In genomic region chr7:52107355-52107754, GRCh38 we compare ENCODE assay signal across 21 cellular contexts.
"Had no signal": no experiment of that assay in that cellular context is flagged by ENCODE, and none has a peak within 500 bp of the region (broad histone marks: within the 10 kb centered on the region; RNA-seq: fewer than 3 reads in every experiment).

No MANE protein-coding gene starts in this region.

- ATAC-seq: K562 had no signal

- H3K4me2 ChIP-seq: KMS-11, SK-N-SH had no signal

- H3K4me1 Mint-ChIP-seq: IgD-negative memory B cell had no signal

- H3K36me3 Mint-ChIP-seq: IgD-negative memory B cell had no signal

- H3K27me3 Mint-ChIP-seq: IgD-negative memory B cell had no signal

- DNase-seq: Kasumi-1, MM.1S, NCI-H1092 treated with DMSO at 0.1 percent for 48 hours, NCI-H1436, NCI-H187, NCI-H2029, NCI-H2081 treated with DMSO at 0.1 percent for 48 hours, NCI-H2171, NCI-H226, NCI-H446, NCI-H510A, NCI-H524 treated with DMSO at 0.1 percent for 48 hours, NCI-H69, NCI-H774, Right ventricle myocardium superior, RPMI8226, SK-N-SH had no signal

- H3K4me3 ChIP-seq: K562 had no signal

- H3K4me3 Mint-ChIP-seq: IgD-negative memory B cell had no signal

- H3K9ac ChIP-seq: KMS-11, SK-N-SH had no signal

- H3K27ac ChIP-seq: HL-60, KMS-11 had no signal
